1 cellular context compared by ENCODE assay signal in genomic region chr16:67235816-67236547, GRCh38.
TF ChIP-seq lines count a peak whose summit lies in the region.

No MANE protein-coding gene starts in this region.

TF ChIP-seq in GM12878, 131 proteins besides CTCF, POLR2A, EP300 and RAD21:
- no peak for TF ChIP-seq LARP7 (IDR thresholded peaks at IDR 0.05)
